Comparison of ENCODE assay signal across 14 cellular contexts in genomic region chr2:240611601-240612210, GRCh38. TPM values are rescaled to one million over a fixed set of nuclear protein-coding genes. Genes with fewer than 3 reads are reported as not detected.
DNase-seq lines count a peak whose midpoint lies in the region; ATAC-seq, FAIRE-seq and TF ChIP-seq lines count a peak whose summit lies in the region.
"Had no signal": no experiment of that assay in that cellular context is flagged by ENCODE, and none has a peak within 500 bp of the region (broad histone marks: within the 10 kb centered on the region; RNA-seq: fewer than 3 reads in every experiment).

No MANE protein-coding gene starts in this region.

- CTCF ChIA-PET in GM12878 (lab: Yijun Ruan, JAX), result no interaction called here

- H4K20me1 ChIP-seq in GM12878 (ENCODE audit: control insufficient read depth, insufficient read depth), result no peaks in the 10 kb centered on the region

- H3K27me3 ChIP-seq in GM12878 (replicated peaks in 1 of 2; ENCODE audit: control insufficient read depth in 2 of 2, insufficient read depth in 2 of 2, low read length in 1 of 2), result no peaks in the 10 kb centered on the region
- H3K27me3 ChIP-seq: breast epithelium had no signal

- no peak for TF ChIP-seq CTCF in GM12878 (IDR thresholded peaks at IDR 0.05 in 2 of 3, conservative IDR thresholded peaks at IDR 0.05 in 1 of 3; ENCODE audit: control insufficient read depth in 2 of 3, extremely low read depth in 1 of 3, insufficient read depth in 1 of 3, low read depth in 3 of 3, low read length in 3 of 3)

- TF ChIP-seq POLR2A in GM12878 (IDR thresholded peaks at IDR 0.05; ENCODE audit: low read depth, low read length), result no peak

- 64% methylated on average over 10 of the region's 10 CpGs for WGBS in GM12878 (ENCODE audit: insufficient coverage, insufficient replicate concordance, low lambda C conversion rate, missing lambda C conversion rate)

- peak; percentile 23 for DNase-seq in activated CD4-positive, CD25-positive, alpha-beta regulatory T cell treated with anti-CD3 and anti-CD28 coated beads, Interleukin-2, amount 50 U/mL, for 72 hours
- DNase-seq in activated CD4-positive, CD25-positive, alpha-beta regulatory T cell (lab: John Stamatoyannopoulos, UW), result no peak
- DNase-seq in SKM-1 (lab: John Stamatoyannopoulos, UW; ENCODE audit: unreplicated experiment) (peak; percentile 59), GM12878 (ENCODE audit: low read depth, low spot score) (no peak), sciatic nerve (ENCODE audit: low spot score) (peak; percentile 33), NCI-H1417 (lab: John Stamatoyannopoulos, UW) (no peak), DMS153 (lab: John Stamatoyannopoulos, UW) (no peak)
- DNase-seq: activated effector memory CD4-positive, alpha-beta T cell treated with Interleukin-2 at 50 U/mL for 16 hours; NCI-H226; stimulated activated CD4-positive, alpha-beta T cell treated with anti-CD3 and anti-CD28 coated beads, Interleukin-12 subunit alpha, Interleukin-12 subunit beta, amount 100 ng/mL, for 4 hours had no signal

- POLR2A ChIA-PET in GM12878 (lab: Charles Lee), result no interaction called here

- no peak for ATAC-seq in GM12878
- no peak for ATAC-seq in sciatic nerve
- no peak for ATAC-seq in GM18867 (IDR thresholded peaks at IDR 0.05; ENCODE audit: unreplicated experiment)

- SMC1A ChIA-PET in GM12878 (lab: Charles Lee; ENCODE audit: uncharacterized antibody, unreplicated experiment), result no interaction called here

- FAIRE-seq in GM12878 (lab: Jason Lieb, UNC), result no peak

- TF ChIP-seq EP300 in GM12878 (IDR thresholded peaks at IDR 0.05; ENCODE audit: borderline replicate concordance in 1 of 2, control insufficient read depth in 1 of 2, low read depth in 2 of 2, low read length in 2 of 2), result no peak

- H3K4me3 ChIP-seq in GM12878, result no peak overlapping the region
- H3K4me3 ChIP-seq: breast epithelium had no signal

- H3K36me3 ChIP-seq in GM12878 (ENCODE audit: control insufficient read depth in 2 of 2, insufficient read depth in 2 of 2, low read length in 1 of 2), result no peaks in the 10 kb centered on the region
- H3K36me3 ChIP-seq: breast epithelium had no signal

- no peak for TF ChIP-seq RAD21 in GM12878 (IDR thresholded peaks at IDR 0.05; ENCODE audit: insufficient read depth, low read depth, low read length)

- peaks cover 3% of the 10 kb centered on the region; the same call in 2 of the 3 replicates for H3K9me3 ChIP-seq in GM12878 (replicated peaks; ENCODE audit: control insufficient read depth, insufficient read depth, low read length)
- H3K9me3 ChIP-seq: breast epithelium had no signal

- BruUV-seq in GM12878 (replicated peaks; lab: Mats Ljungman, UMichigan), result no TSS peak

- no peak overlapping the region for H2AFZ ChIP-seq in GM12878 (ENCODE audit: control insufficient read depth, low read depth, low read length)

- no peak overlapping the region for H3K9ac ChIP-seq in GM12878 (ENCODE audit: control insufficient read depth, insufficient read depth, low read length)

- RAD21 ChIA-PET in GM12878 (lab: Charles Lee; ENCODE audit: unreplicated experiment), result no interaction called here

- intact Hi-C loops in GM12878 (cut with micrococcal nuclease; ENCODE audit: unreplicated experiment), result no loop called here
- intact Hi-C loops in sciatic nerve (cut with DNase I), result no loop called here

- H3K4me1 ChIP-seq in GM12878 (ENCODE audit: control insufficient read depth, insufficient read depth, low read length), result peaks cover 3% of the 10 kb centered on the region; the same call in 1 of the 2 replicates
- H3K4me1 ChIP-seq: breast epithelium had no signal

- in situ Hi-C loops in GM12878 (cut with MboI), result no loop called here

- no peak overlapping the region for H3K4me2 ChIP-seq in GM12878 (ENCODE audit: control insufficient read depth, insufficient read depth)

- no peak overlapping the region for H3K27ac ChIP-seq in GM12878 (ENCODE audit: control insufficient read depth, insufficient read depth)
- H3K27ac ChIP-seq: breast epithelium, RWPE1, VCaP had no signal

- no peaks in the 10 kb centered on the region for H3K79me2 ChIP-seq in GM12878 (ENCODE audit: control insufficient read depth, insufficient read depth, low read length)

RNA-seq across cellular contexts. Expression of gene GPR35, which starts 13.6 kb away (rescaled TPM):
- total RNA-seq in GM12878 (2013; cell fraction: nucleolus; rRNA removed), result 8.6 and 8.8 TPM in 2 replicates
- total RNA-seq in GM12878 (2014; rRNA removed) (0.76 and 1.6 TPM in 2 replicates), GM12878 (2014; rRNA removed; fragmentation: Illumina TruSeq; extraction: Trizol) (0.14 TPM in 1 of 2 replicates, not detected in the other), GM12878 (2021) (0.56 and 1.1 TPM in 2 replicates), sciatic nerve (3.2 TPM)
- polyA plus RNA-seq in GM12878 (2011; ENCODE audit: low read depth), result 0.62 TPM
- polyA plus RNA-seq in GM12878 (2011; rRNA removed) (0.43 and 0.75 TPM in 2 replicates), GM12878 (2014; fragmentation: Illumina TruSeq; extraction: Trizol) (0.18 TPM in 1 of 2 replicates, not detected in the other), GM12878 (2014; fragmentation: Nextera tagmentation; extraction: Ambion mirVana) (not detected), GM12878 (2014; rRNA removed) (0.74 and 1.3 TPM in 2 replicates), GM12878 (2016; fragmentation: Nextera tagmentation; extraction: Ambion mirVana) (under 1 TPM; 0.14 to 0.32 TPM)
- 2.9 and 3.1 TPM in 2 replicates for polyA plus RNA-seq in GM12878 (2011; cell fraction: cytosol; rRNA removed)
- 4.4 TPM in 2 replicates for polyA plus RNA-seq in GM12878 (2011; cell fraction: nucleus; rRNA removed)
- polyA plus RNA-seq in GM12878 (2012), result 1.8 and 2.4 TPM in 2 replicates
- polyA minus RNA-seq in GM12878 (2011; rRNA and poly(A)+ RNA removed), result 2.0 and 3.3 TPM in 2 replicates
- polyA minus RNA-seq in GM12878 (2011; cell fraction: cytosol; rRNA and poly(A)+ RNA removed), result 1.7 TPM in 1 of 2 replicates, not detected in the other
- 0.97 and 1.1 TPM in 2 replicates for polyA minus RNA-seq in GM12878 (2011; cell fraction: nucleus; rRNA and poly(A)+ RNA removed)

RNA-seq across cellular contexts. Expression of gene CAPN10, which starts 25.2 kb away (rescaled TPM):
- total RNA-seq in GM12878 (2013; cell fraction: nucleolus; rRNA removed), result 79.8 and 82.5 TPM in 2 replicates
- 26.6 and 32.9 TPM in 2 replicates for total RNA-seq in GM12878 (2014; rRNA removed)
- 8.4 and 12.4 TPM in 2 replicates for total RNA-seq in GM12878 (2014; rRNA removed; fragmentation: Illumina TruSeq; extraction: Trizol)
- 31.5 and 40.6 TPM in 2 replicates for total RNA-seq in GM12878 (2021)
- 4.5 TPM for polyA plus RNA-seq in GM12878 (2011; ENCODE audit: low read depth)
- polyA plus RNA-seq in GM12878 (2011; rRNA removed), result 6.0 and 10.3 TPM in 2 replicates
- polyA plus RNA-seq in GM12878 (2011; cell fraction: cytosol; rRNA removed), result 9.9 and 23.2 TPM in 2 replicates
- polyA plus RNA-seq in GM12878 (2011; cell fraction: nucleus; rRNA removed), result 159 and 187 TPM in 2 replicates
- 19.0 and 21.0 TPM in 2 replicates for polyA plus RNA-seq in GM12878 (2012)
- polyA plus RNA-seq in GM12878 (2014; fragmentation: Illumina TruSeq; extraction: Trizol), result 2.4 and 7.3 TPM in 2 replicates
- 1 to 10 TPM in 1 of 2 experiments, under 1 TPM in 1; 0.37 to 1.6 TPM for polyA plus RNA-seq in GM12878 (2014; fragmentation: Nextera tagmentation; extraction: Ambion mirVana)
- polyA plus RNA-seq in GM12878 (2014; rRNA removed), result 38.2 and 46.0 TPM in 2 replicates
- 10 to 100 TPM; 22.6 to 27.1 TPM for polyA plus RNA-seq in GM12878 (2016; fragmentation: Nextera tagmentation; extraction: Ambion mirVana)
- 7.5 and 13.8 TPM in 2 replicates for polyA minus RNA-seq in GM12878 (2011; rRNA and poly(A)+ RNA removed)
- 7.4 and 9.0 TPM in 2 replicates for polyA minus RNA-seq in GM12878 (2011; cell fraction: cytosol; rRNA and poly(A)+ RNA removed)
- 31.7 and 59.3 TPM in 2 replicates for polyA minus RNA-seq in GM12878 (2011; cell fraction: nucleus; rRNA and poly(A)+ RNA removed)
- 37.2 TPM for total RNA-seq in sciatic nerve

RNA-seq across cellular contexts. Expression of gene RNPEPL1, which starts 43.4 kb away (rescaled TPM):
- 20.1 and 20.4 TPM in 2 replicates for total RNA-seq in GM12878 (2013; cell fraction: nucleolus; rRNA removed)
- total RNA-seq in GM12878 (2014; rRNA removed), result 18.1 and 21.6 TPM in 2 replicates
- total RNA-seq in GM12878 (2014; rRNA removed; fragmentation: Illumina TruSeq; extraction: Trizol), result 5.4 and 6.2 TPM in 2 replicates
- total RNA-seq in GM12878 (2021), result 49.5 and 53.5 TPM in 2 replicates
- polyA plus RNA-seq in GM12878 (2011; ENCODE audit: low read depth), result 13.5 TPM
- 2.2 and 5.4 TPM in 2 replicates for polyA plus RNA-seq in GM12878 (2011; rRNA removed)
- polyA plus RNA-seq in GM12878 (2011; cell fraction: cytosol; rRNA removed), result 16.9 and 21.7 TPM in 2 replicates
- 81.1 and 82.2 TPM in 2 replicates for polyA plus RNA-seq in GM12878 (2011; cell fraction: nucleus; rRNA removed)
- 34.1 and 38.3 TPM in 2 replicates for polyA plus RNA-seq in GM12878 (2012)
- polyA plus RNA-seq in GM12878 (2014; fragmentation: Illumina TruSeq; extraction: Trizol), result 1.1 and 6.7 TPM in 2 replicates
- 1 to 10 TPM in 1 of 2 experiments, under 1 TPM in 1; 0.24 to 1.2 TPM for polyA plus RNA-seq in GM12878 (2014; fragmentation: Nextera tagmentation; extraction: Ambion mirVana)
- polyA plus RNA-seq in GM12878 (2014; rRNA removed), result 32.0 and 42.9 TPM in 2 replicates
- 1 to 10 TPM; 6.9 to 9.6 TPM for polyA plus RNA-seq in GM12878 (2016; fragmentation: Nextera tagmentation; extraction: Ambion mirVana)
- 8.1 and 20.4 TPM in 2 replicates for polyA minus RNA-seq in GM12878 (2011; rRNA and poly(A)+ RNA removed)
- polyA minus RNA-seq in GM12878 (2011; cell fraction: cytosol; rRNA and poly(A)+ RNA removed), result 23.8 and 30.4 TPM in 2 replicates
- 12.5 and 29.9 TPM in 2 replicates for polyA minus RNA-seq in GM12878 (2011; cell fraction: nucleus; rRNA and poly(A)+ RNA removed)
- 38.8 TPM for total RNA-seq in sciatic nerve

RNA-seq across cellular contexts. Expression of gene DUSP28, which starts 51.5 kb away (rescaled TPM):
- 10.4 and 11.4 TPM in 2 replicates for total RNA-seq in GM12878 (2013; cell fraction: nucleolus; rRNA removed)
- 8.2 and 8.6 TPM in 2 replicates for total RNA-seq in GM12878 (2014; rRNA removed)
- 3.4 and 3.6 TPM in 2 replicates for total RNA-seq in GM12878 (2014; rRNA removed; fragmentation: Illumina TruSeq; extraction: Trizol)
- 4.8 and 5.2 TPM in 2 replicates for total RNA-seq in GM12878 (2021)
- polyA plus RNA-seq in GM12878 (2011; ENCODE audit: low read depth), result 3.1 TPM
- 9.5 and 11.0 TPM in 2 replicates for polyA plus RNA-seq in GM12878 (2011; rRNA removed)
- 6.3 and 6.4 TPM in 2 replicates for polyA plus RNA-seq in GM12878 (2011; cell fraction: cytosol; rRNA removed)
- polyA plus RNA-seq in GM12878 (2011; cell fraction: nucleus; rRNA removed), result 3.7 and 5.9 TPM in 2 replicates
- polyA plus RNA-seq in GM12878 (2012), result 7.7 and 8.3 TPM in 2 replicates
- 4.4 and 4.6 TPM in 2 replicates for polyA plus RNA-seq in GM12878 (2014; fragmentation: Illumina TruSeq; extraction: Trizol)
- 1 to 10 TPM; 2.5 to 3.0 TPM for polyA plus RNA-seq in GM12878 (2014; fragmentation: Nextera tagmentation; extraction: Ambion mirVana)
- 6.2 and 7.6 TPM in 2 replicates for polyA plus RNA-seq in GM12878 (2014; rRNA removed)
- 10 to 100 TPM; 11.6 to 12.5 TPM for polyA plus RNA-seq in GM12878 (2016; fragmentation: Nextera tagmentation; extraction: Ambion mirVana)
- polyA minus RNA-seq in GM12878 (2011; rRNA and poly(A)+ RNA removed), result 7.6 and 10.9 TPM in 2 replicates
- polyA minus RNA-seq in GM12878 (2011; cell fraction: cytosol; rRNA and poly(A)+ RNA removed), result 1.7 and 3.6 TPM in 2 replicates
- polyA minus RNA-seq in GM12878 (2011; cell fraction: nucleus; rRNA and poly(A)+ RNA removed), result 6.4 and 11.9 TPM in 2 replicates
- total RNA-seq in sciatic nerve, result 4.5 TPM

RNA-seq across cellular contexts. Expression of gene ANKMY1, which starts 53.9 kb away (rescaled TPM):
- 30.8 and 36.5 TPM in 2 replicates for total RNA-seq in GM12878 (2013; cell fraction: nucleolus; rRNA removed)
- total RNA-seq in GM12878 (2014; rRNA removed) (8.4 and 11.5 TPM in 2 replicates), GM12878 (2014; rRNA removed; fragmentation: Illumina TruSeq; extraction: Trizol) (9.6 and 10.7 TPM in 2 replicates), GM12878 (2021) (15.3 and 19.6 TPM in 2 replicates), sciatic nerve (30.7 TPM)
- polyA plus RNA-seq in GM12878 (2011; ENCODE audit: low read depth), result 5.1 TPM
- polyA plus RNA-seq in GM12878 (2011; rRNA removed) (5.8 and 7.3 TPM in 2 replicates), GM12878 (2014; fragmentation: Illumina TruSeq; extraction: Trizol) (9.0 and 15.1 TPM in 2 replicates), GM12878 (2014; fragmentation: Nextera tagmentation; extraction: Ambion mirVana) (1 to 10 TPM; 1.1 to 2.4 TPM), GM12878 (2014; rRNA removed) (11.6 and 13.8 TPM in 2 replicates), GM12878 (2016; fragmentation: Nextera tagmentation; extraction: Ambion mirVana) (10 to 100 TPM; 10.3 to 11.5 TPM)
- 9.3 and 9.6 TPM in 2 replicates for polyA plus RNA-seq in GM12878 (2011; cell fraction: cytosol; rRNA removed)
- polyA plus RNA-seq in GM12878 (2011; cell fraction: nucleus; rRNA removed), result 17.5 and 21.5 TPM in 2 replicates
- polyA plus RNA-seq in GM12878 (2012), result 9.4 and 9.8 TPM in 2 replicates
- polyA minus RNA-seq in GM12878 (2011; rRNA and poly(A)+ RNA removed), result 12.7 and 18.9 TPM in 2 replicates
- polyA minus RNA-seq in GM12878 (2011; cell fraction: cytosol; rRNA and poly(A)+ RNA removed), result 6.4 and 8.2 TPM in 2 replicates
- 13.8 and 23.8 TPM in 2 replicates for polyA minus RNA-seq in GM12878 (2011; cell fraction: nucleus; rRNA and poly(A)+ RNA removed)

Comparison
In these comparisons a context has a peak if more than half of its experiments do, and no peak if none do; other contexts are left out.
1. DNase-seq: peak in activated CD4-positive, CD25-positive, alpha-beta regulatory T cell treated with anti-CD3 and anti-CD28 coated beads, Interleukin-2, amount 50 U/mL, for 72 hours (single experiment), SKM-1 (single experiment) and sciatic nerve (single experiment); none in activated CD4-positive, CD25-positive, alpha-beta regulatory T cell (0 of 4), GM12878 (single experiment), NCI-H1417 (0 of 3) and DMS153 (single experiment).